ENCODE assay signal across 8 cellular contexts in genomic region chr1:234748713-234749112, GRCh38.
"Had no signal": no experiment of that assay in that cellular context is flagged by ENCODE, and none has a peak within 500 bp of the region (broad histone marks: within the 10 kb centered on the region; RNA-seq: fewer than 3 reads in every experiment).

No MANE protein-coding gene starts in this region.

- H3K27ac Mint-ChIP-seq: GM23338, H9 had no signal

- H3K9ac ChIP-seq: KMS-11 had no signal

- FAIRE-seq: H1, H54, HTR-8/SVneo had no signal

- DNase-seq: H9, HCEC 1CT, KBM-7 had no signal

- H3K9me3 Mint-ChIP-seq: GM23338, H9 had no signal

- H3K27ac ChIP-seq: KMS-11 had no signal

- H2AFZ ChIP-seq: GM23338 had no signal

- H3K4me2 ChIP-seq: GM23338, KMS-11 had no signal

- H3K4me3 ChIP-seq: GM23338 had no signal

- ATAC-seq: GM23338 had no signal

- H3K4me3 Mint-ChIP-seq: GM23338, H9 had no signal
